ENCODE assay signal across 18 cellular contexts in genomic region chr6:107098436-107099307, GRCh38. TPM values are rescaled to one million over a fixed set of nuclear protein-coding genes. Genes with fewer than 3 reads are reported as not detected.
DNase-seq lines count a peak whose midpoint lies in the region; ATAC-seq, FAIRE-seq and TF ChIP-seq lines count a peak whose summit lies in the region.
"Had no signal": no experiment of that assay in that cellular context is flagged by ENCODE, and none has a peak within 500 bp of the region (broad histone marks: within the 10 kb centered on the region; RNA-seq: fewer than 3 reads in every experiment).

No MANE protein-coding gene starts in this region.

- no peak for TF ChIP-seq POLR2A in GM12878 (IDR thresholded peaks at IDR 0.05; ENCODE audit: low read depth, low read length)
- TF ChIP-seq POLR2A in tibial nerve (IDR thresholded peaks at IDR 0.05): no peak

- no peak overlapping the region for H3K4me2 ChIP-seq in GM12878 (ENCODE audit: control insufficient read depth, insufficient read depth)
- H3K4me2 ChIP-seq: BLaER1 had no signal

- FAIRE-seq in GM12878 (lab: Jason Lieb, UNC): no peak
- FAIRE-seq: D721Med had no signal

- H3K4me1 Mint-ChIP-seq in nephron progenitor cell: peaks cover 40% of the 10 kb centered on the region
- H3K4me1 Mint-ChIP-seq in CD8-positive, alpha-beta memory T cell: no peaks in the 10 kb centered on the region

- H3K27me3 Mint-ChIP-seq in nephron progenitor cell (ENCODE audit: low read depth, poor library complexity): no peaks in the 10 kb centered on the region
- no peaks in the 10 kb centered on the region for H3K27me3 Mint-ChIP-seq in CD8-positive, alpha-beta memory T cell

- ATAC-seq in GM12878 (peak; percentile 53; the same call in 2 of the 3 replicates), GM19397 (IDR thresholded peaks at IDR 0.05; ENCODE audit: unreplicated experiment) (no peak)
- ATAC-seq: CD8-positive, alpha-beta T cell had no signal

- no peak overlapping the region for H3K4me3 Mint-ChIP-seq in nephron progenitor cell
- H3K4me3 Mint-ChIP-seq in CD8-positive, alpha-beta memory T cell: no peak overlapping the region
- H3K4me3 Mint-ChIP-seq: CD8-positive, alpha-beta T cell had no signal

- H3K9me3 Mint-ChIP-seq in nephron progenitor cell: no peaks in the 10 kb centered on the region
- H3K9me3 Mint-ChIP-seq in CD8-positive, alpha-beta memory T cell: no peaks in the 10 kb centered on the region
- H3K9me3 Mint-ChIP-seq: CD8-positive, alpha-beta T cell had no signal

- 85% methylated on average over 14 of the region's 14 CpGs for WGBS in GM12878 (ENCODE audit: insufficient coverage, insufficient replicate concordance, low lambda C conversion rate, missing lambda C conversion rate)
- 84 to 88% methylated on average over 14 of the region's 14 CpGs for WGBS in tibial nerve, 2 donors

- H3K36me3 Mint-ChIP-seq in nephron progenitor cell (ENCODE audit: low read depth): peaks cover 43% of the 10 kb centered on the region
- H3K36me3 Mint-ChIP-seq in CD8-positive, alpha-beta memory T cell: peaks cover 0 to under 1% (median 0%) of the 10 kb centered on the region in 3 donors

- DNase-seq in activated CD4-positive, alpha-beta T cell treated with anti-CD3 and anti-CD28 coated beads for 4 hours: peak; percentile 8 to 10
- DNase-seq in activated CD4-positive, alpha-beta T cell treated with anti-CD3 and anti-CD28 coated beads, Interleukin-2, amount 50 U/mL, for 1 hour: no peak
- DNase-seq in GM12878 (ENCODE audit: low read depth, low spot score): no peak
- no peak for DNase-seq in nephron progenitor cell
- no peak for DNase-seq in CD8-positive, alpha-beta memory T cell
- DNase-seq in tibial nerve (ENCODE audit: low spot score in 2 of 2): no peak
- DNase-seq: 8988T; CD8-positive, alpha-beta T cell; DMS79; HCEC 1CT; KBM-7; NCI-H1436; NCI-H2029; NCI-H748 treated with DMSO at 0.1 percent for 48 hours had no signal

- SMC1A ChIA-PET in GM12878 (lab: Charles Lee; ENCODE audit: uncharacterized antibody, unreplicated experiment): interaction anchor here (0.7 to 0.8 kb wide), 2 partner anchors 15 to 39 kb away, joined by 3 to 4 read pairs; no protein-coding TSS in a partner anchor

- no peak overlapping the region for H3K9ac ChIP-seq in GM12878 (ENCODE audit: control insufficient read depth, insufficient read depth, low read length)
- H3K9ac ChIP-seq: BLaER1 had no signal

- no peak overlapping the region for H2AFZ ChIP-seq in GM12878 (ENCODE audit: control insufficient read depth, low read depth, low read length)

- H3K36me3 ChIP-seq in HEK293 (ENCODE audit: control insufficient read depth in 2 of 2, insufficient read depth in 1 of 2, low read length in 2 of 2) (peaks cover 6 to 25% of the 10 kb centered on the region in 2 experiments; a peak in 2 of 3 replicates), GM12878 (ENCODE audit: control insufficient read depth in 2 of 2, insufficient read depth in 2 of 2, low read length in 1 of 2) (peaks cover 0 to 2% of the 10 kb centered on the region in 2 experiments; a peak in 1 of 4 replicates), tibial nerve (peaks cover 0 to 36% (median 0%) of the 10 kb centered on the region in 3 donors)
- no peaks in the 10 kb centered on the region for H3K36me3 ChIP-seq in CD8-positive, alpha-beta memory T cell (ENCODE audit: insufficient read depth, low read length)

- H3K4me3 ChIP-seq in HEK293 (ENCODE audit: low read depth, low read length) (no peak overlapping the region), GM12878 (no peak overlapping the region), tibial nerve (no peak overlapping the region)
- no peak overlapping the region for H3K4me3 ChIP-seq in CD8-positive, alpha-beta memory T cell (ENCODE audit: low read length)
- H3K4me3 ChIP-seq: BLaER1 had no signal

- CTCF ChIA-PET in HEK293 (lab: Yijun Ruan, JAX): interaction anchor here (0.6 to 1.5 kb wide), 2 partner anchors 17 to 766 kb away, joined by 3 read pairs; no protein-coding TSS in a partner anchor
- CTCF ChIA-PET in GM12878 (lab: Yijun Ruan, JAX): interaction anchor here (0.5 to 1.1 kb wide), 5 partner anchors 15 to 39 kb away, joined by 3 to 7 read pairs (median 3); partner anchors contain the start of gene BEND3
- CTCF ChIA-PET in CD8-positive, alpha-beta memory T cell (lab: Charles Lee): interaction anchor here (3.5 kb wide), 1 partner anchor 15 kb away, joined by 11 read pairs; no protein-coding TSS in a partner anchor

- TF ChIP-seq RAD21 in GM12878 (IDR thresholded peaks at IDR 0.05; ENCODE audit: insufficient read depth, low read depth, low read length): no peak; the same call in 1 of the 2 replicates

- H3K9me3 ChIP-seq in HEK293 (ENCODE audit: control insufficient read depth, insufficient read depth, low read depth, low read length): no peaks in the 10 kb centered on the region
- no peaks in the 10 kb centered on the region for H3K9me3 ChIP-seq in GM12878 (replicated peaks; ENCODE audit: control insufficient read depth, insufficient read depth, low read length)
- H3K9me3 ChIP-seq in CD8-positive, alpha-beta memory T cell (ENCODE audit: low read length): no peaks in the 10 kb centered on the region
- no peaks in the 10 kb centered on the region for H3K9me3 ChIP-seq in tibial nerve
- H3K9me3 ChIP-seq: BLaER1 had no signal

- TF ChIP-seq CTCF in HEK293 (tag by site-specific recombination; IDR thresholded peaks at IDR 0.05) (no peak), GM12878 (IDR thresholded peaks at IDR 0.05 in 2 of 3, conservative IDR thresholded peaks at IDR 0.05 in 1 of 3; ENCODE audit: control insufficient read depth in 2 of 3, extremely low read depth in 1 of 3, insufficient read depth in 1 of 3, low read depth in 3 of 3, low read length in 3 of 3) (no peak), nephron progenitor cell (IDR thresholded peaks at IDR 0.05) (no peak), tibial nerve (IDR thresholded peaks at IDR 0.05) (no peak)

- in situ Hi-C loops in GM12878 (cut with MboI): no loop called here

- RAD21 ChIA-PET in GM12878 (lab: Charles Lee; ENCODE audit: unreplicated experiment): interaction anchor here (0.6 to 2.2 kb wide), 3 partner anchors 11 to 21 kb away, joined by 3 to 5 read pairs (median 5); no protein-coding TSS in a partner anchor

- no TSS peak for BruUV-seq in GM12878 (replicated peaks; lab: Mats Ljungman, UMichigan)

- H3K4me1 ChIP-seq in HEK293 (ENCODE audit: control insufficient read depth, insufficient read depth, low read length): peaks cover 3% of the 10 kb centered on the region
- H3K4me1 ChIP-seq in GM12878 (ENCODE audit: control insufficient read depth, insufficient read depth, low read length): peaks cover 10% of the 10 kb centered on the region
- H3K4me1 ChIP-seq in CD8-positive, alpha-beta memory T cell (ENCODE audit: insufficient read depth, low read length): no peaks in the 10 kb centered on the region
- H3K4me1 ChIP-seq in tibial nerve: no peaks in the 10 kb centered on the region

- peak overlapping the region; percentile 33 for H3K27ac Mint-ChIP-seq in nephron progenitor cell
- H3K27ac Mint-ChIP-seq in CD8-positive, alpha-beta memory T cell: peak overlapping the region in 1 of 8 donors; percentile 11
- H3K27ac Mint-ChIP-seq: CD8-positive, alpha-beta T cell had no signal

- POLR2A ChIA-PET in HEK293 (lab: Yijun Ruan, JAX) (interaction anchor here (0.6 to 1.0 kb wide), 3 partner anchors 12 to 699 kb away, joined by 3 to 4 read pairs (median 3); no protein-coding TSS in a partner anchor), GM12878 (lab: Charles Lee) (interaction anchor here (0.6 to 1.3 kb wide), 2 partner anchors 25 to 574 kb away, joined by 3 to 5 read pairs; no protein-coding TSS in a partner anchor)
- POLR2A ChIA-PET in CD8-positive, alpha-beta memory T cell (lab: Charles Lee): no interaction called here

- no peaks in the 10 kb centered on the region for H4K20me1 ChIP-seq in GM12878 (ENCODE audit: control insufficient read depth, insufficient read depth)

- TF ChIP-seq EP300 in GM12878 (IDR thresholded peaks at IDR 0.05; ENCODE audit: borderline replicate concordance in 1 of 2, control insufficient read depth in 1 of 2, low read depth in 2 of 2, low read length in 2 of 2) (no peak), tibial nerve (IDR thresholded peaks at IDR 0.05) (no peak)

- no peaks in the 10 kb centered on the region for H3K27me3 ChIP-seq in GM12878 (replicated peaks in 1 of 2; ENCODE audit: control insufficient read depth in 2 of 2, insufficient read depth in 2 of 2, low read length in 1 of 2)
- H3K27me3 ChIP-seq in CD8-positive, alpha-beta memory T cell (ENCODE audit: insufficient read depth, low read length, poor library complexity, severe bottlenecking): no peaks in the 10 kb centered on the region
- no peaks in the 10 kb centered on the region for H3K27me3 ChIP-seq in tibial nerve
- H3K27me3 ChIP-seq: BLaER1 had no signal

- no peaks in the 10 kb centered on the region for H3K79me2 ChIP-seq in GM12878 (ENCODE audit: control insufficient read depth, insufficient read depth, low read length)

- intact Hi-C loops in GM12878 (cut with micrococcal nuclease; ENCODE audit: unreplicated experiment): no loop called here

- H3K27ac ChIP-seq in HEK293 (ENCODE audit: extremely low read depth, low read depth, low read length) (no peak overlapping the region), GM12878 (ENCODE audit: control insufficient read depth, insufficient read depth) (no peak overlapping the region), tibial nerve (no peak overlapping the region)
- no peak overlapping the region for H3K27ac ChIP-seq in CD8-positive, alpha-beta memory T cell (ENCODE audit: low read depth, low read length)
- H3K27ac ChIP-seq: BLaER1 had no signal

TF ChIP-seq in HEK293, 187 proteins besides CTCF, POLR2A, EP300 and RAD21 (continues in another document):
- TF ChIP-seq ZNF624 (tag by site-specific recombination; IDR thresholded peaks at IDR 0.05): no peak

RNA-seq across cellular contexts. Expression of gene BEND3, which starts 16.6 kb away (rescaled TPM):
- total RNA-seq in GM12878 (2013; cell fraction: nucleolus; rRNA removed): 16.3 and 17.9 TPM in 2 replicates
- 3.4 and 3.9 TPM in 2 replicates for total RNA-seq in GM12878 (2014; rRNA removed)
- 3.0 and 4.0 TPM in 2 replicates for total RNA-seq in GM12878 (2014; rRNA removed; fragmentation: Illumina TruSeq; extraction: Trizol)
- total RNA-seq in GM12878 (2021): 8.1 and 9.0 TPM in 2 replicates
- polyA plus RNA-seq in GM12878 (2011; ENCODE audit: low read depth): 1.4 TPM
- polyA plus RNA-seq in GM12878 (2011; rRNA removed): 2.5 and 3.7 TPM in 2 replicates
- 3.7 and 4.7 TPM in 2 replicates for polyA plus RNA-seq in GM12878 (2011; cell fraction: cytosol; rRNA removed)
- 3.8 and 4.5 TPM in 2 replicates for polyA plus RNA-seq in GM12878 (2011; cell fraction: nucleus; rRNA removed)
- 1.5 and 1.9 TPM in 2 replicates for polyA plus RNA-seq in GM12878 (2012)
- polyA plus RNA-seq in GM12878 (2014; fragmentation: Illumina TruSeq; extraction: Trizol): 3.4 and 3.8 TPM in 2 replicates
- polyA plus RNA-seq in GM12878 (2014; fragmentation: Nextera tagmentation; extraction: Ambion mirVana): 1 to 10 TPM; 1.1 to 2.0 TPM
- 3.1 and 3.8 TPM in 2 replicates for polyA plus RNA-seq in GM12878 (2014; rRNA removed)
- polyA plus RNA-seq in GM12878 (2016; fragmentation: Nextera tagmentation; extraction: Ambion mirVana): 1 to 10 TPM; 2.4 to 3.4 TPM
- polyA minus RNA-seq in GM12878 (2011; rRNA and poly(A)+ RNA removed): 9.2 and 11.5 TPM in 2 replicates
- 6.8 and 7.6 TPM in 2 replicates for polyA minus RNA-seq in GM12878 (2011; cell fraction: cytosol; rRNA and poly(A)+ RNA removed)
- polyA minus RNA-seq in GM12878 (2011; cell fraction: nucleus; rRNA and poly(A)+ RNA removed): 3.4 and 5.8 TPM in 2 replicates
- 1 to 10 TPM; 7.5 to 7.6 TPM for total RNA-seq in CD8-positive, alpha-beta memory T cell
- polyA plus RNA-seq in CD8-positive, alpha-beta memory T cell: 0.38 TPM
- total RNA-seq in tibial nerve: 1 to 10 TPM; 1.3 to 2.7 (median 2.2) TPM

Comparison
In these comparisons a context has a peak if more than half of its experiments do, and no peak if none do; other contexts are left out.
1. DNase-seq: peak in activated CD4-positive, alpha-beta T cell treated with anti-CD3 and anti-CD28 coated beads for 4 hours (2 of 2); none in activated CD4-positive, alpha-beta T cell treated with anti-CD3 and anti-CD28 coated beads, Interleukin-2, amount 50 U/mL, for 1 hour (single experiment), GM12878 (single experiment), nephron progenitor cell (single experiment), CD8-positive, alpha-beta memory T cell (0 of 5) and tibial nerve (0 of 2).